In genomic region chr22:30288414-30289125, GRCh38 we compare ENCODE assay signal across 8 cellular contexts. TPM values are rescaled to one million over a fixed set of nuclear protein-coding genes. Genes with fewer than 3 reads are reported as not detected.
DNase-seq lines count a peak whose midpoint lies in the region; ATAC-seq and TF ChIP-seq lines count a peak whose summit lies in the region.

No MANE protein-coding gene starts in this region.

- intact Hi-C loops in dorsolateral prefrontal cortex (cut with DNase I): loop anchor here (1.0 to 5.0 kb wide), 4 partner anchors 54 to 99 kb away; partner anchors contain the start of genes SF3A1 (in 2 of the 2), CCDC157 (in 1 of the 2) and RNF215 (in 1 of the 2)

- peak overlapping the region; percentile 84 for H3K4me3 Mint-ChIP-seq in natural killer cell treated with Interleukin-12 subunit alpha and Interleukin-12 subunit beta and Interleukin-15 and Interleukin-18, amount 100 ng/mL, for 72 hours

- DNase-seq in BJ (ENCODE audit: low read depth): no peak
- DNase-seq in MM.1S: no peak
- no peak for DNase-seq in dorsolateral prefrontal cortex
- no peak for DNase-seq in natural killer cell treated with Interleukin-12 subunit alpha and Interleukin-12 subunit beta and Interleukin-15 and Interleukin-18, amount 100 ng/mL, for 72 hours (ENCODE audit: low spot score)
- DNase-seq in NCI-H1092 (lab: John Stamatoyannopoulos, UW): no peak
- no peak for DNase-seq in SKM-1 (lab: John Stamatoyannopoulos, UW; ENCODE audit: unreplicated experiment)

- no peaks in the 10 kb centered on the region for H3K36me3 Mint-ChIP-seq in natural killer cell treated with Interleukin-12 subunit alpha and Interleukin-12 subunit beta and Interleukin-15 and Interleukin-18, amount 100 ng/mL, for 72 hours

- H3K36me3 ChIP-seq in BJ (ENCODE audit: control insufficient read depth, insufficient read depth, low read length): peaks cover 22% of the 10 kb centered on the region
- H3K36me3 ChIP-seq in MM.1S (replicated peaks; ENCODE audit: insufficient read depth, low read length): no peaks in the 10 kb centered on the region

- H3K9me3 Mint-ChIP-seq in natural killer cell treated with Interleukin-12 subunit alpha and Interleukin-12 subunit beta and Interleukin-15 and Interleukin-18, amount 100 ng/mL, for 72 hours: no peaks in the 10 kb centered on the region

- H3K9me3 ChIP-seq in MM.1S (replicated peaks; ENCODE audit: insufficient read depth, low read length): no peaks in the 10 kb centered on the region

- no peaks in the 10 kb centered on the region for H3K27me3 Mint-ChIP-seq in natural killer cell treated with Interleukin-12 subunit alpha and Interleukin-12 subunit beta and Interleukin-15 and Interleukin-18, amount 100 ng/mL, for 72 hours

- peak overlapping the region; percentile 90 for H3K4me2 ChIP-seq in MM.1S (ENCODE audit: low read depth, low read length)

- H3F3A ChIP-seq in MM.1S (ENCODE audit: insufficient read depth, low read length): peaks cover 20% of the 10 kb centered on the region

- peak overlapping the region; percentile 50; the same call in 1 of the 2 replicates for H3K9ac ChIP-seq in MM.1S (ENCODE audit: low read length)

- peak overlapping the region in 1 of 2 donors; percentile 21 for H3K27ac Mint-ChIP-seq in natural killer cell treated with Interleukin-12 subunit alpha and Interleukin-12 subunit beta and Interleukin-15 and Interleukin-18, amount 100 ng/mL, for 72 hours

- H3K9me2 ChIP-seq in MM.1S (replicated peaks; ENCODE audit: insufficient read depth, low read length): no peaks in the 10 kb centered on the region

- H3K27ac ChIP-seq in MM.1S (ENCODE audit: low read length) (no peak overlapping the region), dorsolateral prefrontal cortex (peak overlapping the region in 58 of 59 donors; percentile 32 to 97 (median 91))

- peak overlapping the region; percentile 71 for H3K4me3 ChIP-seq in BJ (ENCODE audit: low read depth, low read length)
- peak overlapping the region; percentile 84 for H3K4me3 ChIP-seq in MM.1S (ENCODE audit: low read length)
- peak overlapping the region; percentile 67 to 97 (median 90) for H3K4me3 ChIP-seq in dorsolateral prefrontal cortex

- CTCF ChIA-PET in BJ (lab: Yijun Ruan, JAX): interaction anchor here (0.7 to 10.6 kb wide), 37 partner anchors 9 to 196 kb away, joined by 3 to 204 read pairs (median 6); partner anchors contain the start of genes CCDC157, MTFP1, RNF215 and SEC14L2

- H3K27me3 ChIP-seq in BJ (ENCODE audit: control insufficient read depth, insufficient read depth, low read length) (no peaks in the 10 kb centered on the region), MM.1S (replicated peaks; ENCODE audit: insufficient read depth, low read length) (no peaks in the 10 kb centered on the region), dorsolateral prefrontal cortex (no peaks in the 10 kb centered on the region)

- H2AFZ ChIP-seq in MM.1S (ENCODE audit: low read length): peak overlapping the region; percentile 86

- POLR2A ChIA-PET in BJ (lab: Charles Lee): no interaction called here

- TF ChIP-seq CTCF in BJ (IDR thresholded peaks at IDR 0.05; ENCODE audit: insufficient read depth, low read depth, low read length) (no peak), MM.1S (IDR thresholded peaks at IDR 0.05; ENCODE audit: low read length) (no peak), dorsolateral prefrontal cortex (IDR thresholded peaks at IDR 0.05 in 54 of 56, conservative IDR thresholded peaks at IDR 0.05 in 2 of 56; ENCODE audit: low read depth in 1 of 56, partially characterized antibody in 56 of 56) (no peak)

- ATAC-seq in natural killer cell treated with Interleukin-12 subunit alpha and Interleukin-12 subunit beta and Interleukin-15 and Interleukin-18, amount 100 ng/mL, for 72 hours: no peak
- ATAC-seq in HG03571 (IDR thresholded peaks at IDR 0.05; ENCODE audit: unreplicated experiment) (no peak), HG02981 (IDR thresholded peaks at IDR 0.05; ENCODE audit: unreplicated experiment) (no peak)

- no peaks in the 10 kb centered on the region for H4K20me1 ChIP-seq in MM.1S (ENCODE audit: insufficient read depth, low read length)

- peaks cover 17% of the 10 kb centered on the region; the same call in 1 of the 2 replicates for H3K4me1 ChIP-seq in MM.1S (ENCODE audit: low read length)

- peaks cover 12 to 18% of the 10 kb centered on the region in 2 donors for H3K4me1 Mint-ChIP-seq in natural killer cell treated with Interleukin-12 subunit alpha and Interleukin-12 subunit beta and Interleukin-15 and Interleukin-18, amount 100 ng/mL, for 72 hours (ENCODE audit: low read depth in 2 of 2)

- H3K79me2 ChIP-seq in MM.1S (ENCODE audit: low read length): no peaks in the 10 kb centered on the region

RNA-seq across cellular contexts. Expression of gene CASTOR1, which starts 0.7 kb away (rescaled TPM):
- 7.7 and 16.4 TPM in 2 replicates for polyA plus RNA-seq in BJ (2011; rRNA removed)
- 2.7 and 3.1 TPM in 2 replicates for polyA minus RNA-seq in BJ (2011; rRNA and poly(A)+ RNA removed)
- 10 to 100 TPM in 109 of 120 experiments, 1 to 10 TPM in 11; 4.6 to 43.5 (median 15.5) TPM for total RNA-seq in dorsolateral prefrontal cortex
- 1 to 10 TPM; 4.0 to 4.4 TPM for total RNA-seq in natural killer cell treated with Interleukin-12 subunit alpha and Interleukin-12 subunit beta and Interleukin-15 and Interleukin-18, amount 100 ng/mL, for 72 hours

RNA-seq across cellular contexts. Expression of gene OSM, which starts 21.9 kb away (rescaled TPM):
- polyA plus RNA-seq in BJ (2011; rRNA removed): not detected in 2 replicates
- not detected in 2 replicates for polyA minus RNA-seq in BJ (2011; rRNA and poly(A)+ RNA removed)
- total RNA-seq in dorsolateral prefrontal cortex: 1 to 10 TPM in 27 of 120 experiments, under 1 TPM in 47, not detected in 46; 0.23 to 6.7 (median 0.77) TPM
- 10 to 100 TPM; 15.5 to 38.7 TPM for total RNA-seq in natural killer cell treated with Interleukin-12 subunit alpha and Interleukin-12 subunit beta and Interleukin-15 and Interleukin-18, amount 100 ng/mL, for 72 hours

RNA-seq across cellular contexts. Expression of gene TBC1D10A, which starts 38.2 kb away (rescaled TPM):
- 13.6 and 22.1 TPM in 2 replicates for polyA plus RNA-seq in BJ (2011; rRNA removed)
- 11.4 and 21.6 TPM in 2 replicates for polyA minus RNA-seq in BJ (2011; rRNA and poly(A)+ RNA removed)
- total RNA-seq in dorsolateral prefrontal cortex: 10 to 100 TPM in 116 of 120 experiments, 1 to 10 TPM in 4; 8.7 to 34.6 (median 16.2) TPM
- total RNA-seq in natural killer cell treated with Interleukin-12 subunit alpha and Interleukin-12 subunit beta and Interleukin-15 and Interleukin-18, amount 100 ng/mL, for 72 hours: 10 to 100 TPM; 13.9 to 28.3 TPM

RNA-seq across cellular contexts. Expression of gene LIF, which starts 42.0 kb away (rescaled TPM):
- polyA plus RNA-seq in BJ (2011; rRNA removed): 3.8 and 5.8 TPM in 2 replicates
- polyA minus RNA-seq in BJ (2011; rRNA and poly(A)+ RNA removed): 12.0 and 28.9 TPM in 2 replicates
- total RNA-seq in dorsolateral prefrontal cortex: 1 to 10 TPM in 24 of 120 experiments, under 1 TPM in 53, not detected in 43; 0.10 to 6.6 (median 0.61) TPM
- total RNA-seq in natural killer cell treated with Interleukin-12 subunit alpha and Interleukin-12 subunit beta and Interleukin-15 and Interleukin-18, amount 100 ng/mL, for 72 hours: 100 to 1,000 TPM in 1 of 2 donors, 10 to 100 TPM in 1; 63.3 to 125 TPM
